ENCODE assay signal across 8 cellular contexts in the genomic region with DNA sequence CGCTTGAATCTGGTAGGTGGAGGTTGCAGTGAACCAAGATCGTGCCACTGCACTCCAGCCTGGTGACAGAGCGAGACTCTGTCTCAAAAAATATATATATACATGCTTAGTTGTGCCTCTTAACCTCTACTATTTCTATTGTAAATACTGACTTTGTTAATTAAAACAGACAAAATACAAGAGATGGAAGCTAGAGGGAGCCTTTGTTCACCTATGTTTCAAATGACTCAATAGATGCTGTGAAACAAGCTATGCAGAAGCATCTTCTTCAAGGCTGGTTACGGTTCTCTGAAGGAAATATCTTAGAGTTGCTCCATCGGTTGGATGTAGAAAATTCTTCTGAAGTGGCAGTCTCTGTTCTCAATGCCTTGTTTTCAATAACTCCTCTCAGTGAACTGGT. TPM values are rescaled to one million over a fixed set of nuclear protein-coding genes. Genes with fewer than 3 reads are reported as not detected.
A peak's percentile ranks its signal among the peaks of the same experiment; 100 is the strongest.
DNase-seq lines count a peak whose midpoint lies in the region; ATAC-seq, FAIRE-seq and TF ChIP-seq lines count a peak whose summit lies in the region.

No MANE protein-coding gene starts in this region.

- no peaks in the 10 kb centered on the region for H3K27me3 Mint-ChIP-seq in neural crest cell (ENCODE audit: low read depth)

- H3K36me3 ChIP-seq in endothelial cell of umbilical vein (ENCODE audit: control insufficient read depth in 2 of 2, extremely low read depth in 1 of 2, insufficient read depth in 2 of 2, low read length in 2 of 2), result peaks cover 0 to 9% of the 10 kb centered on the region in 2 experiments

- H3K4me1 ChIP-seq in endothelial cell of umbilical vein (ENCODE audit: control insufficient read depth, extremely low read depth, insufficient read depth, low read length), result peaks cover 23% of the 10 kb centered on the region

- peak; percentile 76 for ATAC-seq in HG03558 (IDR thresholded peaks at IDR 0.05; ENCODE audit: extremely low read depth, unreplicated experiment)

- no TSS peak for BruUV-seq in endothelial cell of umbilical vein (replicated peaks; lab: Mats Ljungman, UMichigan)

- H4K20me1 ChIP-seq in endothelial cell of umbilical vein (replicated peaks; ENCODE audit: control insufficient read depth, extremely low read depth, insufficient read depth, low read length), result no peaks in the 10 kb centered on the region

- TF ChIP-seq CTCF in GM20000 (IDR thresholded peaks at IDR 0.05; ENCODE audit: extremely low read depth, missing control alignments) (peak; percentile 37), endothelial cell of umbilical vein (IDR thresholded peaks at IDR 0.05; ENCODE audit: extremely low read depth in 1 of 2, insufficient read depth in 1 of 2, low read depth in 1 of 2, low read length in 2 of 2) (peak; percentile 28 to 33), neural crest cell (conservative IDR thresholded peaks at IDR 0.05) (peak; percentile 67)

- no peaks in the 10 kb centered on the region for H3K27me3 ChIP-seq in endothelial cell of umbilical vein (ENCODE audit: control insufficient read depth in 2 of 2, insufficient read depth in 2 of 2, low read length in 2 of 2)

- no peak overlapping the region for H3K9ac ChIP-seq in endothelial cell of umbilical vein (replicated peaks; ENCODE audit: extremely low read depth, insufficient read depth, low read length)

- FAIRE-seq in endothelial cell of umbilical vein (lab: Jason Lieb, UNC), result no peak

- peaks cover 4% of the 10 kb centered on the region for H3K36me3 Mint-ChIP-seq in neural crest cell (ENCODE audit: low read depth)

- H3K27ac ChIP-seq in endothelial cell of umbilical vein (ENCODE audit: insufficient read depth, low read depth, low read length), result no peak overlapping the region

- no peak overlapping the region for H3K27ac Mint-ChIP-seq in neural crest cell (ENCODE audit: unreplicated experiment)

- no peaks in the 10 kb centered on the region for H3K9me3 ChIP-seq in endothelial cell of umbilical vein (replicated peaks; ENCODE audit: control insufficient read depth, insufficient read depth, low read length)

- H3K4me2 ChIP-seq in endothelial cell of umbilical vein (ENCODE audit: insufficient read depth, low read length), result no peak overlapping the region

- DNase-seq in NCI-H1417 (lab: John Stamatoyannopoulos, UW) (peak in 2 of 3 experiments; percentile 12 to 65), NCI-H1417 treated with DMSO at 0.1 percent for 48 hours (lab: John Stamatoyannopoulos, UW) (no peak), GM20000 (ENCODE audit: low spot score) (peak; percentile 33), SIG-M5 treated with dmso at 0.1 percent for 504 hours (lab: John Stamatoyannopoulos, UW; ENCODE audit: unreplicated experiment) (peak; percentile 79), endothelial cell of umbilical vein (ENCODE audit: low read depth, low spot score) (peak; percentile 75), neural crest cell (ENCODE audit: low read depth, low spot score) (no peak), NCI-H1930 (lab: John Stamatoyannopoulos, UW) (no peak)

- H3K9me3 Mint-ChIP-seq in neural crest cell, result no peaks in the 10 kb centered on the region

- dilution Hi-C loops in endothelial cell of umbilical vein (cut with MboI; ENCODE audit: extremely low pct_ligation_motif_present, low sequenced_read_pairs), result no loop called here

- intact Hi-C loops in endothelial cell of umbilical vein (cut with micrococcal nuclease), result loop anchor here (1.0 kb wide), 3 partner anchors 550 to 776 kb away; no protein-coding TSS in a partner anchor

- H3K4me3 ChIP-seq in endothelial cell of umbilical vein (replicated peaks in 1 of 3; ENCODE audit: insufficient read depth in 1 of 3, low read depth in 1 of 3, low read length in 3 of 3), result no peak overlapping the region

- TF ChIP-seq POLR2A in endothelial cell of umbilical vein (IDR thresholded peaks at IDR 0.05; ENCODE audit: low read depth, low read length), result no peak

- peak overlapping the region; percentile 8 for H2AFZ ChIP-seq in endothelial cell of umbilical vein (ENCODE audit: low read depth, low read length)

- CTCF ChIA-PET in endothelial cell of umbilical vein (lab: Charles Lee), result interaction anchor here (0.6 to 2.3 kb wide), 61 partner anchors 8 to 778 kb away, joined by 3 to 60 read pairs (median 4); partner anchors contain the start of genes MED28 and QDPR

- peaks cover 23% of the 10 kb centered on the region for H3K4me1 Mint-ChIP-seq in neural crest cell

- H3K4me3 Mint-ChIP-seq in neural crest cell, result peak overlapping the region; percentile 21

- H3K79me2 ChIP-seq in endothelial cell of umbilical vein (ENCODE audit: control insufficient read depth, insufficient read depth, low read length), result peaks cover 89% of the 10 kb centered on the region

- POLR2A ChIA-PET in endothelial cell of umbilical vein (lab: Charles Lee), result no interaction called here

- H3K9me1 ChIP-seq in endothelial cell of umbilical vein (replicated peaks; ENCODE audit: control insufficient read depth, extremely low read depth, insufficient read depth, low read length), result no peaks in the 10 kb centered on the region

TF ChIP-seq in endothelial cell of umbilical vein, 7 proteins besides CTCF, POLR2A, EP300 and RAD21:
- TF ChIP-seq FOS (IDR thresholded peaks at IDR 0.05; ENCODE audit: borderline replicate concordance, insufficient read depth, low read length) (no peak), EZH2 (IDR thresholded peaks at IDR 0.05; ENCODE audit: borderline replicate concordance, low read depth, low read length, severe bottlenecking) (no peak), JUN (IDR thresholded peaks at IDR 0.05; ENCODE audit: borderline replicate concordance, insufficient read depth, insufficient read length, low read depth) (no peak), GATA2 (IDR thresholded peaks at IDR 0.05; ENCODE audit: insufficient read depth, insufficient read length, low read depth, low read length) (no peak), POLR2AphosphoS5 (IDR thresholded peaks at IDR 0.05; ENCODE audit: insufficient read depth, low read depth, low read length) (no peak), MAX (IDR thresholded peaks at IDR 0.05; ENCODE audit: insufficient read depth, insufficient read length) (no peak), MYC (IDR thresholded peaks at IDR 0.05; ENCODE audit: low read depth, low read length) (no peak)

RNA-seq across cellular contexts. Expression of gene NCAPG, which starts 6.2 kb away (rescaled TPM):
- total RNA-seq in endothelial cell of umbilical vein (63.4 and 66.4 TPM in 2 replicates), neural crest cell (75.8 and 79.6 TPM in 2 replicates)
- polyA plus RNA-seq in endothelial cell of umbilical vein, result 7.5 and 11.6 TPM in 2 replicates
- 17.1 and 18.0 TPM in 2 replicates for polyA plus RNA-seq in endothelial cell of umbilical vein (2011; cell fraction: cytosol; rRNA removed)
- 21.5 and 42.3 TPM in 2 replicates for polyA plus RNA-seq in endothelial cell of umbilical vein (2011; cell fraction: nucleus; rRNA removed)
- 13.0 and 39.7 TPM in 2 replicates for polyA plus RNA-seq in endothelial cell of umbilical vein (2012)
- polyA minus RNA-seq in endothelial cell of umbilical vein, result 18.8 and 25.2 TPM in 2 replicates
- polyA minus RNA-seq in endothelial cell of umbilical vein (2011; cell fraction: cytosol; rRNA and poly(A)+ RNA removed), result 24.2 TPM
- polyA minus RNA-seq in endothelial cell of umbilical vein (2011; cell fraction: nucleus; rRNA and poly(A)+ RNA removed), result 33.9 and 45.7 TPM in 2 replicates

RNA-seq across cellular contexts. Expression of gene DCAF16, which starts 6.5 kb away (rescaled TPM):
- total RNA-seq in endothelial cell of umbilical vein (29.0 and 35.0 TPM in 2 replicates), neural crest cell (57.4 and 58.2 TPM in 2 replicates)
- polyA plus RNA-seq in endothelial cell of umbilical vein, result 12.5 and 13.8 TPM in 2 replicates
- polyA plus RNA-seq in endothelial cell of umbilical vein (2011; cell fraction: cytosol; rRNA removed), result 15.0 and 16.5 TPM in 2 replicates
- polyA plus RNA-seq in endothelial cell of umbilical vein (2011; cell fraction: nucleus; rRNA removed), result 26.1 and 31.3 TPM in 2 replicates
- 13.9 and 14.7 TPM in 2 replicates for polyA plus RNA-seq in endothelial cell of umbilical vein (2012)
- 17.8 and 25.2 TPM in 2 replicates for polyA minus RNA-seq in endothelial cell of umbilical vein
- polyA minus RNA-seq in endothelial cell of umbilical vein (2011; cell fraction: cytosol; rRNA and poly(A)+ RNA removed), result 16.1 TPM
- 30.7 and 40.7 TPM in 2 replicates for polyA minus RNA-seq in endothelial cell of umbilical vein (2011; cell fraction: nucleus; rRNA and poly(A)+ RNA removed)

RNA-seq across cellular contexts. Expression of gene FAM184B, which starts 35.6 kb away (rescaled TPM):
- total RNA-seq in endothelial cell of umbilical vein (not detected in 2 replicates), neural crest cell (0.12 and 0.16 TPM in 2 replicates)
- not detected in 2 replicates for polyA plus RNA-seq in endothelial cell of umbilical vein
- 0.01 TPM in 1 of 2 replicates, not detected in the other for polyA plus RNA-seq in endothelial cell of umbilical vein (2011; cell fraction: cytosol; rRNA removed)
- polyA plus RNA-seq in endothelial cell of umbilical vein (2011; cell fraction: nucleus; rRNA removed), result 0.01 TPM in 1 of 2 replicates, not detected in the other
- polyA plus RNA-seq in endothelial cell of umbilical vein (2012), result not detected in 2 replicates
- polyA minus RNA-seq in endothelial cell of umbilical vein, result not detected in 2 replicates
- polyA minus RNA-seq in endothelial cell of umbilical vein (2011; cell fraction: cytosol; rRNA and poly(A)+ RNA removed), result not detected
- not detected in 2 replicates for polyA minus RNA-seq in endothelial cell of umbilical vein (2011; cell fraction: nucleus; rRNA and poly(A)+ RNA removed)

Comparison
In these comparisons a context has a peak if more than half of its experiments do, and no peak if none do; other contexts are left out.
1. DNase-seq: peak in NCI-H1417 (2 of 3), GM20000 (single experiment), SIG-M5 treated with dmso at 0.1 percent for 504 hours (single experiment) and endothelial cell of umbilical vein (single experiment); none in NCI-H1417 treated with DMSO at 0.1 percent for 48 hours (single experiment), neural crest cell (single experiment) and NCI-H1930 (0 of 2).
2. Peak in every context shown above with its lines, with median percentiles within 50 percentile points of each other: CTCF ChIP-seq.